In the genomic region with DNA sequence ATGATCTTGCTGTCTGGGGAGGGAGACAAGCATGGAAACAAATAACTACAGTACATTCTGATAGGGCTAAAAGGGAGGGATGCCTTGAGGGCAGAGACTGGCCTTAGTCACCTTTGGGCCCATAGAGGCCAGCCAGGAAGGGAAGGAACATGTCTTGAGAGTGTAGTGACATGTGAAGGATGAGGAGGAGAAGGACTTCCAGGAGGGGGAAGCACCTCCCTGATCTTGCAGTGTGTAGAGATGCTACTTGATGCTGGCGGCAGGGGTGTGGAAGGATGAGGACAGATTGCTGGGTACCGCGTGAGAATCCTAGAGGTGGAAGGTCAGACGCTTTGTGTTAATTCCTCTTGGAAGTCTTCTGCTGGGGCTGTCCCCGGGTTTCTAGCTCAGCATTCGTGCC, we compare ENCODE assay signal across 15 cellular contexts. TPM values are rescaled to one million over a fixed set of nuclear protein-coding genes. Genes with fewer than 3 reads are reported as not detected.
DNase-seq lines count a peak whose midpoint lies in the region; ATAC-seq and TF ChIP-seq lines count a peak whose summit lies in the region.
"Had no signal": no experiment of that assay in that cellular context is flagged by ENCODE, and none has a peak within 500 bp of the region (broad histone marks: within the 10 kb centered on the region; RNA-seq: fewer than 3 reads in every experiment).

No MANE protein-coding gene starts in this region.

- H3K9me3 ChIP-seq in neural cell (ENCODE audit: low read length) (no peaks in the 10 kb centered on the region), esophagus squamous epithelium (no peaks in the 10 kb centered on the region)
- H3K9me3 ChIP-seq: left ventricle myocardium inferior, upper lobe of right lung had no signal

- no peaks in the 10 kb centered on the region for H3K9me3 Mint-ChIP-seq in IgD-negative memory B cell
- no peaks in the 10 kb centered on the region for H3K9me3 Mint-ChIP-seq in central memory CD8-positive, alpha-beta T cell
- H3K9me3 Mint-ChIP-seq: activated naive CD8-positive, alpha-beta T cell treated with anti-CD3 and anti-CD28 coated beads, Interleukin-2, amount 50 U/mL, for 24 hours had no signal

- no peak for TF ChIP-seq EP300 in neural cell (conservative IDR thresholded peaks at IDR 0.05; ENCODE audit: poor library complexity, severe bottlenecking)

- H3K9me2 ChIP-seq in neural cell (ENCODE audit: insufficient read depth, low read length) = no peaks in the 10 kb centered on the region

- peaks cover 53 to 65% (median 61%) of the 10 kb centered on the region in 3 donors for H3K4me1 Mint-ChIP-seq in IgD-negative memory B cell
- H3K4me1 Mint-ChIP-seq in central memory CD8-positive, alpha-beta T cell = peaks cover 74% of the 10 kb centered on the region

- no peak for TF ChIP-seq POLR2A in esophagus squamous epithelium (IDR thresholded peaks at IDR 0.05)

- H3K27ac Mint-ChIP-seq in IgD-negative memory B cell = peak overlapping the region; percentile 20 to 84 (median 59)
- peak overlapping the region; percentile 67 for H3K27ac Mint-ChIP-seq in central memory CD8-positive, alpha-beta T cell (ENCODE audit: low read depth)
- H3K27ac Mint-ChIP-seq: progenitor cell of endocrine pancreas had no signal

- no peaks in the 10 kb centered on the region for H3K27me3 Mint-ChIP-seq in IgD-negative memory B cell
- no peaks in the 10 kb centered on the region for H3K27me3 Mint-ChIP-seq in central memory CD8-positive, alpha-beta T cell
- H3K27me3 Mint-ChIP-seq: activated naive CD8-positive, alpha-beta T cell treated with anti-CD3 and anti-CD28 coated beads, Interleukin-2, amount 50 U/mL, for 24 hours; progenitor cell of endocrine pancreas had no signal

- H3K4me2 ChIP-seq in neural cell (ENCODE audit: low read length) = peak overlapping the region; percentile 53
- H3K4me2 ChIP-seq: smooth muscle cell had no signal

- peak overlapping the region; percentile 73 for H3K4me3 ChIP-seq in neural cell (ENCODE audit: low read length)
- H3K4me3 ChIP-seq in esophagus squamous epithelium = no peak overlapping the region
- H3K4me3 ChIP-seq: left ventricle myocardium inferior, smooth muscle cell, upper lobe of right lung had no signal

- intact Hi-C loops in esophagus squamous epithelium (cut with DNase I) = loop anchor here (10.0 kb wide), 1 partner anchor 173 kb away; the partner anchor contains the start of gene STAMBP

- H3K9ac ChIP-seq in neural cell (ENCODE audit: low read length) = peak overlapping the region; percentile 86

- H3K4me1 ChIP-seq in esophagus squamous epithelium = peaks cover 33 to 74% (median 33%) of the 10 kb centered on the region in 3 donors

- H3K27me3 ChIP-seq in neural cell (ENCODE audit: insufficient read depth, low read depth, low read length) (no peaks in the 10 kb centered on the region), esophagus squamous epithelium (no peaks in the 10 kb centered on the region)
- H3K27me3 ChIP-seq: upper lobe of right lung had no signal

- WGBS in esophagus squamous epithelium, 2 donors = 84 to 86% methylated on average over 6 of the region's 6 CpGs

- H3K27ac ChIP-seq in neural cell (ENCODE audit: low read length) (peak overlapping the region; percentile 99), esophagus squamous epithelium (no peak overlapping the region)
- H3K27ac ChIP-seq: left ventricle myocardium inferior, upper lobe of right lung had no signal

- H2AFZ ChIP-seq in neural cell (ENCODE audit: low read depth, low read length) = no peak overlapping the region

- TF ChIP-seq CTCF in neural cell (IDR thresholded peaks at IDR 0.05; ENCODE audit: poor library complexity, severe bottlenecking) (no peak), esophagus squamous epithelium (IDR thresholded peaks at IDR 0.05) (no peak)

- no peaks in the 10 kb centered on the region for H3K36me3 ChIP-seq in neural cell (ENCODE audit: insufficient read depth, low read length)
- H3K36me3 ChIP-seq in esophagus squamous epithelium = no peaks in the 10 kb centered on the region
- H3K36me3 ChIP-seq: left ventricle myocardium inferior, upper lobe of right lung had no signal

- peaks cover 8% of the 10 kb centered on the region for H3F3A ChIP-seq in neural cell (ENCODE audit: insufficient read depth, low read length, poor library complexity, severe bottlenecking)

- no peaks in the 10 kb centered on the region for H4K20me1 ChIP-seq in neural cell (ENCODE audit: insufficient read depth)

- no peak for TF ChIP-seq RAD21 in neural cell (conservative IDR thresholded peaks at IDR 0.05)

- no peaks in the 10 kb centered on the region for H3K36me3 Mint-ChIP-seq in IgD-negative memory B cell
- peaks cover 5% of the 10 kb centered on the region for H3K36me3 Mint-ChIP-seq in central memory CD8-positive, alpha-beta T cell (ENCODE audit: insufficient read depth)

- peak; percentile 13 for DNase-seq in NCI-H2227 (lab: John Stamatoyannopoulos, UW; ENCODE audit: unreplicated experiment)
- DNase-seq in NCI-H2227 treated with DMSO at 0.1 percent for 48 hours (lab: John Stamatoyannopoulos, UW) = no peak
- no peak for DNase-seq in central memory CD8-positive, alpha-beta T cell (ENCODE audit: low spot score in 2 of 2)
- DNase-seq in RKO (ENCODE audit: low spot score) = no peak
- DNase-seq in esophagus squamous epithelium (lab: John Stamatoyannopoulos, UW) = no peak
- no peak for DNase-seq in NK-92 (lab: John Stamatoyannopoulos, UW; ENCODE audit: unreplicated experiment)
- DNase-seq: activated CD4-positive, CD25-positive, alpha-beta regulatory T cell; activated naive CD8-positive, alpha-beta T cell treated with anti-CD3 and anti-CD28 coated beads, Interleukin-2, amount 50 U/mL, for 24 hours; left ventricle myocardium inferior; NCI-H1105; upper lobe of right lung had no signal

- H3K4me3 Mint-ChIP-seq in IgD-negative memory B cell = peak overlapping the region in 1 of 4 donors; percentile 1
- no peak overlapping the region for H3K4me3 Mint-ChIP-seq in central memory CD8-positive, alpha-beta T cell
- H3K4me3 Mint-ChIP-seq: activated naive CD8-positive, alpha-beta T cell treated with anti-CD3 and anti-CD28 coated beads, Interleukin-2, amount 50 U/mL, for 24 hours had no signal

- no peak for ATAC-seq in central memory CD8-positive, alpha-beta T cell (replicated peaks; ENCODE audit: extremely low read depth, poor library complexity, severe bottlenecking)
- ATAC-seq: activated naive CD8-positive, alpha-beta T cell treated with anti-CD3 and anti-CD28 coated beads, Interleukin-2, amount 50 U/mL, for 24 hours; upper lobe of right lung had no signal

- peaks cover 90% of the 10 kb centered on the region for H3K79me2 ChIP-seq in neural cell (replicated peaks; ENCODE audit: insufficient read depth, low read length)

TF ChIP-seq in neural cell, 6 proteins besides CTCF, POLR2A, EP300 and RAD21:
- TF ChIP-seq TAF1 (IDR thresholded peaks at IDR 0.05; ENCODE audit: low read depth) (no peak), SMC3 (conservative IDR thresholded peaks at IDR 0.05; ENCODE audit: poor library complexity) (no peak), POLR2AphosphoS5 (IDR thresholded peaks at IDR 0.05) (no peak), MXI1 (conservative IDR thresholded peaks at IDR 0.05; ENCODE audit: poor library complexity, severe bottlenecking) (no peak), EZH2 (IDR thresholded peaks at IDR 0.05; ENCODE audit: borderline replicate concordance, insufficient read depth, low read length, poor library complexity, severe bottlenecking) (no peak)
- TF ChIP-seq, protein P1, sequence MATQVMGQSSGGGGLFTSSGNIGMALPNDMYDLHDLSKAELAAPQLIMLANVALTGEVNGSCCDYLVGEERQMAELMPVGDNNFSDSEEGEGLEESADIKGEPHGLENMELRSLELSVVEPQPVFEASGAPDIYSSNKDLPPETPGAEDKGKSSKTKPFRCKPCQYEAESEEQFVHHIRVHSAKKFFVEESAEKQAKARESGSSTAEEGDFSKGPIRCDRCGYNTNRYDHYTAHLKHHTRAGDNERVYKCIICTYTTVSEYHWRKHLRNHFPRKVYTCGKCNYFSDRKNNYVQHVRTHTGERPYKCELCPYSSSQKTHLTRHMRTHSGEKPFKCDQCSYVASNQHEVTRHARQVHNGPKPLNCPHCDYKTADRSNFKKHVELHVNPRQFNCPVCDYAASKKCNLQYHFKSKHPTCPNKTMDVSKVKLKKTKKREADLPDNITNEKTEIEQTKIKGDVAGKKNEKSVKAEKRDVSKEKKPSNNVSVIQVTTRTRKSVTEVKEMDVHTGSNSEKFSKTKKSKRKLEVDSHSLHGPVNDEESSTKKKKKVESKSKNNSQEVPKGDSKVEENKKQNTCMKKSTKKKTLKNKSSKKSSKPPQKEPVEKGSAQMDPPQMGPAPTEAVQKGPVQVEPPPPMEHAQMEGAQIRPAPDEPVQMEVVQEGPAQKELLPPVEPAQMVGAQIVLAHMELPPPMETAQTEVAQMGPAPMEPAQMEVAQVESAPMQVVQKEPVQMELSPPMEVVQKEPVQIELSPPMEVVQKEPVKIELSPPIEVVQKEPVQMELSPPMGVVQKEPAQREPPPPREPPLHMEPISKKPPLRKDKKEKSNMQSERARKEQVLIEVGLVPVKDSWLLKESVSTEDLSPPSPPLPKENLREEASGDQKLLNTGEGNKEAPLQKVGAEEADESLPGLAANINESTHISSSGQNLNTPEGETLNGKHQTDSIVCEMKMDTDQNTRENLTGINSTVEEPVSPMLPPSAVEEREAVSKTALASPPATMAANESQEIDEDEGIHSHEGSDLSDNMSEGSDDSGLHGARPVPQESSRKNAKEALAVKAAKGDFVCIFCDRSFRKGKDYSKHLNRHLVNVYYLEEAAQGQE (IDR thresholded peaks at IDR 0.05; ENCODE audit: borderline replicate concordance) = no peak
TF ChIP-seq in neural cell: peak in this region for 0.

RNA-seq across cellular contexts. Expression of gene TET3, which starts 13.1 kb away (rescaled TPM):
- polyA plus RNA-seq in IgD-negative memory B cell (0.46 TPM), neural cell (18.2 and 19.6 TPM in 2 replicates)
- 46.0 and 58.6 TPM in 2 replicates for polyA minus RNA-seq in neural cell
- 10 to 100 TPM in 3 of 4 donors, 1 to 10 TPM in 1; 6.6 to 20.2 (median 16.2) TPM for total RNA-seq in esophagus squamous epithelium

Comparison
In these comparisons a context has a peak if more than half of its experiments do, and no peak if none do; other contexts are left out.
1. RNA of gene TET3, which starts 13.1 kb away (polyA plus RNA-seq): 18.2 to 19.6 TPM in neural cell; 0.46 TPM in IgD-negative memory B cell (single experiment); every median in the first group is over 10 times any median in the second.